Comparison of ENCODE assay signal across 23 cellular contexts in the genomic region with DNA sequence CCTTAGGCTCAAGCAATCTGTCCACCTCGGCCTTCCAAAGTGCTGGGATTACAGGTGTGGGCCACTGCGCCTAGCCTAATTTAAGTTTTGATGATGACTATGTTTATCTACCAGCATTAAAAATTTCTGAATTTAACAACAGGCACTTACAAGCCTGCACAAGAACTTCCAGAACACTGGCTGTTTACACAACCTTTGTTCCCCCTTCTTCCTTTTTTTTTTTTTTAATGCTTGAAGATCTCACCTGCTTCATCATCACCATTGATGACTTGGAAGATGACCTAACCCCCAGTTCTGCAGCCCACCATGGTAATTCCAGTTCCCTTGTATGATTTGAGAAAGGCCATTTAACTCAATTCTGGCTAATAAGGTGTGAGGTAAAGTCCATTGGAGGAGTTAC.
"Had no signal": no experiment of that assay in that cellular context is flagged by ENCODE, and none has a peak within 500 bp of the region (broad histone marks: within the 10 kb centered on the region; RNA-seq: fewer than 3 reads in every experiment).

No MANE protein-coding gene starts in this region.

- H3K27ac ChIP-seq: coronary artery, dorsolateral prefrontal cortex, esophagus muscularis mucosa, foreskin keratinocyte, gastroesophageal sphincter, heart left ventricle, hepatocyte, left lung had no signal

- H3K27me3 ChIP-seq: esophagus muscularis mucosa, foreskin keratinocyte, gastroesophageal sphincter, hepatocyte, left lung had no signal

- H3K36me3 ChIP-seq: esophagus muscularis mucosa, gastroesophageal sphincter, heart left ventricle, left lung had no signal

- DNase-seq: dermis blood vessel endothelial cell; dorsolateral prefrontal cortex; effector CD4-positive, alpha-beta T cell; effector memory CD8-positive, alpha-beta T cell; endodermal cell; foreskin keratinocyte; heart left ventricle; hypothalamus; immature natural killer cell; islet precursor cell; left cardiac atrium; left lung; left ventricle myocardium superior; mesenchymal stem cell; mucosa of descending colon; naive B cell; naive thymus-derived CD8-positive, alpha-beta T cell had no signal

- H2AFZ ChIP-seq: hepatocyte had no signal

- H3K27ac Mint-ChIP-seq: effector memory CD8-positive, alpha-beta T cell; endodermal cell; immature natural killer cell; mesothelial cell of epicardium; naive B cell; naive thymus-derived CD8-positive, alpha-beta T cell had no signal

- H3K79me2 ChIP-seq: hepatocyte had no signal

- H3K36me3 Mint-ChIP-seq: immature natural killer cell; mesothelial cell of epicardium; naive B cell; naive thymus-derived CD8-positive, alpha-beta T cell had no signal

- H3K4me3 ChIP-seq: coronary artery, dorsolateral prefrontal cortex, esophagus muscularis mucosa, gastroesophageal sphincter, heart left ventricle, hepatocyte, left lung, lung, mucosa of descending colon had no signal

- H3K9me3 ChIP-seq: left lung, mucosa of descending colon had no signal

- H3K4me1 Mint-ChIP-seq: endodermal cell; immature natural killer cell; mesothelial cell of epicardium; naive B cell; naive thymus-derived CD8-positive, alpha-beta T cell had no signal

- H3K4me3 Mint-ChIP-seq: effector memory CD8-positive, alpha-beta T cell; endodermal cell; immature natural killer cell; mesothelial cell of epicardium; naive B cell; naive thymus-derived CD8-positive, alpha-beta T cell had no signal

- ATAC-seq: effector memory CD8-positive, alpha-beta T cell; foreskin keratinocyte; gastroesophageal sphincter; heart left ventricle; left cardiac atrium; left lung; left ventricle myocardium superior; mucosa of descending colon; naive thymus-derived CD8-positive, alpha-beta T cell had no signal

- H3K4me2 ChIP-seq: hepatocyte had no signal

- H3K9me3 Mint-ChIP-seq: effector memory CD8-positive, alpha-beta T cell; endodermal cell had no signal

- H3K4me1 ChIP-seq: esophagus muscularis mucosa, gastroesophageal sphincter, heart left ventricle, left lung had no signal
